In the genomic region with DNA sequence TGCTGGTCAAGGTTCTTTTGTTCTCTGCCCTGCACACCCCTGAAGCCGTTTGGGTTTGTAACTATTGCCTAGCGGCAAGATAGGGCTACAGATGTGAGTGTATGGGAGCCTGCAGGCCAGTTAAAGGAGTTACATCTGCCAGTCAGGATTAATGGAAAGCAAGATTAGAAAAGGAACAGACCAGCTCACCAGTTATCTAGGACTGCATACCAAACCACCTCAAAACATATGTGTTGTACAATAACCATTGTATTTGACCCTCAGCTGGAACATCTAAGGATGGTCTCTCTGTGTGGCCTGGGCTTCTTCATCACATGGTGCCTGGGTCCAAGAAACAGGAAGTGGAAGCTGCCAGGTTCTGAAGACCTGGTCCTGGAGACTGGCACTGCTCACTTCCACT, we compare ENCODE assay signal across 1 cellular context.
TF ChIP-seq lines count a peak whose summit lies in the region.

No MANE protein-coding gene starts in this region.

TF ChIP-seq in K562, 482 proteins besides CTCF, POLR2A, EP300 and RAD21 (continued from another document):
- no peak for TF ChIP-seq HNRNPL (IDR thresholded peaks at IDR 0.05; ENCODE audit: low read depth, low read length)
- TF ChIP-seq, protein P1, sequence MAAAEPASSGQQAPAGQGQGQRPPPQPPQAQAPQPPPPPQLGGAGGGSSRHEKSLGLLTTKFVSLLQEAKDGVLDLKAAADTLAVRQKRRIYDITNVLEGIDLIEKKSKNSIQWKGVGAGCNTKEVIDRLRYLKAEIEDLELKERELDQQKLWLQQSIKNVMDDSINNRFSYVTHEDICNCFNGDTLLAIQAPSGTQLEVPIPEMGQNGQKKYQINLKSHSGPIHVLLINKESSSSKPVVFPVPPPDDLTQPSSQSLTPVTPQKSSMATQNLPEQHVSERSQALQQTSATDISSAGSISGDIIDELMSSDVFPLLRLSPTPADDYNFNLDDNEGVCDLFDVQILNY (CRISPR knock-in tag; IDR thresholded peaks at IDR 0.05), result no peak
- TF ChIP-seq KDM1A (IDR thresholded peaks at IDR 0.05), result peak; percentile 24 to 46; a peak in 1 of 4 replicates
- TF ChIP-seq ZNF165 (CRISPR knock-in tag; IDR thresholded peaks at IDR 0.05; ENCODE audit: borderline replicate concordance), result no peak
- TF ChIP-seq RBM25 (IDR thresholded peaks at IDR 0.05; ENCODE audit: low read depth, low read length, severe bottlenecking), result no peak
- TF ChIP-seq, protein P2, sequence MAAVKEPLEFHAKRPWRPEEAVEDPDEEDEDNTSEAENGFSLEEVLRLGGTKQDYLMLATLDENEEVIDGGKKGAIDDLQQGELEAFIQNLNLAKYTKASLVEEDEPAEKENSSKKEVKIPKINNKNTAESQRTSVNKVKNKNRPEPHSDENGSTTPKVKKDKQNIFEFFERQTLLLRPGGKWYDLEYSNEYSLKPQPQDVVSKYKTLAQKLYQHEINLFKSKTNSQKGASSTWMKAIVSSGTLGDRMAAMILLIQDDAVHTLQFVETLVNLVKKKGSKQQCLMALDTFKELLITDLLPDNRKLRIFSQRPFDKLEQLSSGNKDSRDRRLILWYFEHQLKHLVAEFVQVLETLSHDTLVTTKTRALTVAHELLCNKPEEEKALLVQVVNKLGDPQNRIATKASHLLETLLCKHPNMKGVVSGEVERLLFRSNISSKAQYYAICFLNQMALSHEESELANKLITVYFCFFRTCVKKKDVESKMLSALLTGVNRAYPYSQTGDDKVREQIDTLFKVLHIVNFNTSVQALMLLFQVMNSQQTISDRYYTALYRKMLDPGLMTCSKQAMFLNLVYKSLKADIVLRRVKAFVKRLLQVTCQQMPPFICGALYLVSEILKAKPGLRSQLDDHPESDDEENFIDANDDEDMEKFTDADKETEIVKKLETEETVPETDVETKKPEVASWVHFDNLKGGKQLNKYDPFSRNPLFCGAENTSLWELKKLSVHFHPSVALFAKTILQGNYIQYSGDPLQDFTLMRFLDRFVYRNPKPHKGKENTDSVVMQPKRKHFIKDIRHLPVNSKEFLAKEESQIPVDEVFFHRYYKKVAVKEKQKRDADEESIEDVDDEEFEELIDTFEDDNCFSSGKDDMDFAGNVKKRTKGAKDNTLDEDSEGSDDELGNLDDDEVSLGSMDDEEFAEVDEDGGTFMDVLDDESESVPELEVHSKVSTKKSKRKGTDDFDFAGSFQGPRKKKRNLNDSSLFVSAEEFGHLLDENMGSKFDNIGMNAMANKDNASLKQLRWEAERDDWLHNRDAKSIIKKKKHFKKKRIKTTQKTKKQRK (IDR thresholded peaks at IDR 0.05; ENCODE audit: borderline replicate concordance, low read depth, low read length), result no peak
- 0 out of 2 replicates have a peak, but pooled peaks have one; percentile 10 for TF ChIP-seq MTA3 (IDR thresholded peaks at IDR 0.05; ENCODE audit: borderline replicate concordance)
- TF ChIP-seq, protein P3, sequence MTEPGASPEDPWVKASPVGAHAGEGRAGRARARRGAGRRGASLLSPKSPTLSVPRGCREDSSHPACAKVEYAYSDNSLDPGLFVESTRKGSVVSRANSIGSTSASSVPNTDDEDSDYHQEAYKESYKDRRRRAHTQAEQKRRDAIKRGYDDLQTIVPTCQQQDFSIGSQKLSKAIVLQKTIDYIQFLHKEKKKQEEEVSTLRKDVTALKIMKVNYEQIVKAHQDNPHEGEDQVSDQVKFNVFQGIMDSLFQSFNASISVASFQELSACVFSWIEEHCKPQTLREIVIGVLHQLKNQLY (CRISPR knock-in tag; conservative IDR thresholded peaks at IDR 0.05), result no peak
- no peak for TF ChIP-seq ZNF347 (CRISPR knock-in tag; IDR thresholded peaks at IDR 0.05; ENCODE audit: low read depth)
